Comparison of ENCODE assay signal across 1 cellular context in the genomic region with DNA sequence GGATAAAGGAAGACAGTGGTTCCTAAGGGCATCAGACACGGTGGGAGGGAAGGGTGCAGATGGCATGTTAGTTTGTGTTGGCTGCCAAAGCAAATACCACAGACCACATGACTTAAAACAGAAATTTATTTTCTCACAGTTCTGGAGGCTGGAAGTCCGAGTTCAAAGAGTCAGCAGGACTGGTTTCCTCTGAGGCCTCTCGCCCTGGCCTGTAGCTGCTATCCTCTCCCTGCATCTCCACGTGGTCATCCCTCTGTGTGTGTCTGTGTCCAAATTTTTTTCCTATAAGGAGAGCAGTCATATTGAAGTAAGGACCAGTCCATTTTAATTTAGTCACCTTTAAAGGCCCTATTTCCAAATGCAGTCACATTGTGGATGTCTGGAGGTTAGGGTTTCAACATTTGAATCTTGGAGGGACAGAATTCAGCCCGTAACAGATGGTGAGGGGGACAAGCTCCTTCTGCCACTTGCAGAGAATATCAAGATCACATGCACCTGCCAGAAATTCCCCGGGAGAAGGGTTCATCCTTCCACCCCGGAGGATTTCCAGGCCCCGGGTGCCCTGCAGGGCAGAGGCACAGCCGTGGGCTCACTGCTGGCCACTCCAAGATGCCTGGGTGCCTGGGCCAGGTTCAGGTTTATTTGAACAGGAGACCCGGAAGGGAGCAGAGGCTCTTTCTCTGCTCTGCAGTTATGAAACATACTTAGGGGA.
TF ChIP-seq lines count a peak whose summit lies in the region.

No MANE protein-coding gene starts in this region.

TF ChIP-seq in HepG2, 621 proteins besides CTCF, POLR2A, EP300 and RAD21 (continued from another document and continues in another):
- TF ChIP-seq, protein P1, sequence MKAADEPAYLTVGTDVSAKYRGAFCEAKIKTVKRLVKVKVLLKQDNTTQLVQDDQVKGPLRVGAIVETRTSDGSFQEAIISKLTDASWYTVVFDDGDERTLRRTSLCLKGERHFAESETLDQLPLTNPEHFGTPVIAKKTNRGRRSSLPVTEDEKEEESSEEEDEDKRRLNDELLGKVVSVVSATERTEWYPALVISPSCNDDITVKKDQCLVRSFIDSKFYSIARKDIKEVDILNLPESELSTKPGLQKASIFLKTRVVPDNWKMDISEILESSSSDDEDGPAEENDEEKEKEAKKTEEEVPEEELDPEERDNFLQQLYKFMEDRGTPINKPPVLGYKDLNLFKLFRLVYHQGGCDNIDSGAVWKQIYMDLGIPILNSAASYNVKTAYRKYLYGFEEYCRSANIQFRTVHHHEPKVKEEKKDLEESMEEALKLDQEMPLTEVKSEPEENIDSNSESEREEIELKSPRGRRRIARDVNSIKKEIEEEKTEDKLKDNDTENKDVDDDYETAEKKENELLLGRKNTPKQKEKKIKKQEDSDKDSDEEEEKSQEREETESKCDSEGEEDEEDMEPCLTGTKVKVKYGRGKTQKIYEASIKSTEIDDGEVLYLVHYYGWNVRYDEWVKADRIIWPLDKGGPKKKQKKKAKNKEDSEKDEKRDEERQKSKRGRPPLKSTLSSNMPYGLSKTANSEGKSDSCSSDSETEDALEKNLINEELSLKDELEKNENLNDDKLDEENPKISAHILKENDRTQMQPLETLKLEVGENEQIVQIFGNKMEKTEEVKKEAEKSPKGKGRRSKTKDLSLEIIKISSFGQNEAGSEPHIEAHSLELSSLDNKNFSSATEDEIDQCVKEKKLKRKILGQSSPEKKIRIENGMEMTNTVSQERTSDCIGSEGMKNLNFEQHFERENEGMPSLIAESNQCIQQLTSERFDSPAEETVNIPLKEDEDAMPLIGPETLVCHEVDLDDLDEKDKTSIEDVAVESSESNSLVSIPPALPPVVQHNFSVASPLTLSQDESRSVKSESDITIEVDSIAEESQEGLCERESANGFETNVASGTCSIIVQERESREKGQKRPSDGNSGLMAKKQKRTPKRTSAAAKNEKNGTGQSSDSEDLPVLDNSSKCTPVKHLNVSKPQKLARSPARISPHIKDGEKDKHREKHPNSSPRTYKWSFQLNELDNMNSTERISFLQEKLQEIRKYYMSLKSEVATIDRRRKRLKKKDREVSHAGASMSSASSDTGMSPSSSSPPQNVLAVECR (CRISPR knock-in tag; IDR thresholded peaks at IDR 0.05; ENCODE audit: borderline replicate concordance) = peak; percentile 12; the same call in 1 of the 2 replicates
- TF ChIP-seq, protein P2, sequence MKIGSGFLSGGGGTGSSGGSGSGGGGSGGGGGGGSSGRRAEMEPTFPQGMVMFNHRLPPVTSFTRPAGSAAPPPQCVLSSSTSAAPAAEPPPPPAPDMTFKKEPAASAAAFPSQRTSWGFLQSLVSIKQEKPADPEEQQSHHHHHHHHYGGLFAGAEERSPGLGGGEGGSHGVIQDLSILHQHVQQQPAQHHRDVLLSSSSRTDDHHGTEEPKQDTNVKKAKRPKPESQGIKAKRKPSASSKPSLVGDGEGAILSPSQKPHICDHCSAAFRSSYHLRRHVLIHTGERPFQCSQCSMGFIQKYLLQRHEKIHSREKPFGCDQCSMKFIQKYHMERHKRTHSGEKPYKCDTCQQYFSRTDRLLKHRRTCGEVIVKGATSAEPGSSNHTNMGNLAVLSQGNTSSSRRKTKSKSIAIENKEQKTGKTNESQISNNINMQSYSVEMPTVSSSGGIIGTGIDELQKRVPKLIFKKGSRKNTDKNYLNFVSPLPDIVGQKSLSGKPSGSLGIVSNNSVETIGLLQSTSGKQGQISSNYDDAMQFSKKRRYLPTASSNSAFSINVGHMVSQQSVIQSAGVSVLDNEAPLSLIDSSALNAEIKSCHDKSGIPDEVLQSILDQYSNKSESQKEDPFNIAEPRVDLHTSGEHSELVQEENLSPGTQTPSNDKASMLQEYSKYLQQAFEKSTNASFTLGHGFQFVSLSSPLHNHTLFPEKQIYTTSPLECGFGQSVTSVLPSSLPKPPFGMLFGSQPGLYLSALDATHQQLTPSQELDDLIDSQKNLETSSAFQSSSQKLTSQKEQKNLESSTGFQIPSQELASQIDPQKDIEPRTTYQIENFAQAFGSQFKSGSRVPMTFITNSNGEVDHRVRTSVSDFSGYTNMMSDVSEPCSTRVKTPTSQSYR (CRISPR knock-in tag; IDR thresholded peaks at IDR 0.05; ENCODE audit: borderline replicate concordance) = no peak
- TF ChIP-seq ZNF431 (CRISPR knock-in tag; IDR thresholded peaks at IDR 0.05; ENCODE audit: borderline replicate concordance, low read depth) (no peak), PPARG (CRISPR knock-in tag; conservative IDR thresholded peaks at IDR 0.05) (no peak), ZNF747 (CRISPR knock-in tag; IDR thresholded peaks at IDR 0.05; ENCODE audit: borderline replicate concordance) (peak; percentile 55; the same call in 1 of the 2 replicates), MXD4 (CRISPR knock-in tag; IDR thresholded peaks at IDR 0.05) (no peak), ZNF772 (CRISPR knock-in tag; IDR thresholded peaks at IDR 0.05) (0 out of 2 replicates have a peak, but pooled peaks have one; percentile 63), NCOR1 (IDR thresholded peaks at IDR 0.05; ENCODE audit: borderline replicate concordance, low read length) (peak; percentile 27; the same call in 1 of the 2 replicates), NR2F1 (CRISPR knock-in tag; IDR thresholded peaks at IDR 0.05) (no peak), BRD4 (CRISPR knock-in tag; IDR thresholded peaks at IDR 0.05) (no peak), NR3C1 (CRISPR knock-in tag; IDR thresholded peaks at IDR 0.05) (no peak), SPEN (CRISPR knock-in tag; IDR thresholded peaks at IDR 0.05; ENCODE audit: low read depth) (no peak), CBX5 (CRISPR knock-in tag; IDR thresholded peaks at IDR 0.05; ENCODE audit: borderline replicate concordance) (peak; percentile 18; the same call in 1 of the 2 replicates), ZSCAN9 (CRISPR knock-in tag; IDR thresholded peaks at IDR 0.05; ENCODE audit: borderline replicate concordance) (0 out of 2 replicates have a peak, but pooled peaks have one; percentile 27), NFE2L1 (CRISPR knock-in tag; IDR thresholded peaks at IDR 0.05; ENCODE audit: borderline replicate concordance) (no peak), ZNF709 (CRISPR knock-in tag; IDR thresholded peaks at IDR 0.05) (no peak), YEATS2 (CRISPR knock-in tag; IDR thresholded peaks at IDR 0.05; ENCODE audit: borderline replicate concordance) (peak; percentile 61), NCOA2 (CRISPR knock-in tag; IDR thresholded peaks at IDR 0.05) (peak; percentile 55; the same call in 1 of the 2 replicates)
- TF ChIP-seq, protein P3, sequence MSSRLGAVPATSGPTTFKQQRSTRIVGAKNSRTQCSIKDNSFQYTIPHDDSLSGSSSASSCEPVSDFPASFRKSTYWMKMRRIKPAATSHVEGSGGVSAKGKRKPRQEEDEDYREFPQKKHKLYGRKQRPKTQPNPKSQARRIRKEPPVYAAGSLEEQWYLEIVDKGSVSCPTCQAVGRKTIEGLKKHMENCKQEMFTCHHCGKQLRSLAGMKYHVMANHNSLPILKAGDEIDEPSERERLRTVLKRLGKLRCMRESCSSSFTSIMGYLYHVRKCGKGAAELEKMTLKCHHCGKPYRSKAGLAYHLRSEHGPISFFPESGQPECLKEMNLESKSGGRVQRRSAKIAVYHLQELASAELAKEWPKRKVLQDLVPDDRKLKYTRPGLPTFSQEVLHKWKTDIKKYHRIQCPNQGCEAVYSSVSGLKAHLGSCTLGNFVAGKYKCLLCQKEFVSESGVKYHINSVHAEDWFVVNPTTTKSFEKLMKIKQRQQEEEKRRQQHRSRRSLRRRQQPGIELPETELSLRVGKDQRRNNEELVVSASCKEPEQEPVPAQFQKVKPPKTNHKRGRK (CRISPR knock-in tag; IDR thresholded peaks at IDR 0.05) = no peak
- TF ChIP-seq, protein P4, sequence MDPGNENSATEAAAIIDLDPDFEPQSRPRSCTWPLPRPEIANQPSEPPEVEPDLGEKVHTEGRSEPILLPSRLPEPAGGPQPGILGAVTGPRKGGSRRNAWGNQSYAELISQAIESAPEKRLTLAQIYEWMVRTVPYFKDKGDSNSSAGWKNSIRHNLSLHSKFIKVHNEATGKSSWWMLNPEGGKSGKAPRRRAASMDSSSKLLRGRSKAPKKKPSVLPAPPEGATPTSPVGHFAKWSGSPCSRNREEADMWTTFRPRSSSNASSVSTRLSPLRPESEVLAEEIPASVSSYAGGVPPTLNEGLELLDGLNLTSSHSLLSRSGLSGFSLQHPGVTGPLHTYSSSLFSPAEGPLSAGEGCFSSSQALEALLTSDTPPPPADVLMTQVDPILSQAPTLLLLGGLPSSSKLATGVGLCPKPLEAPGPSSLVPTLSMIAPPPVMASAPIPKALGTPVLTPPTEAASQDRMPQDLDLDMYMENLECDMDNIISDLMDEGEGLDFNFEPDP (CRISPR knock-in tag; conservative IDR thresholded peaks at IDR 0.05) = no peak
- TF ChIP-seq, protein P5, sequence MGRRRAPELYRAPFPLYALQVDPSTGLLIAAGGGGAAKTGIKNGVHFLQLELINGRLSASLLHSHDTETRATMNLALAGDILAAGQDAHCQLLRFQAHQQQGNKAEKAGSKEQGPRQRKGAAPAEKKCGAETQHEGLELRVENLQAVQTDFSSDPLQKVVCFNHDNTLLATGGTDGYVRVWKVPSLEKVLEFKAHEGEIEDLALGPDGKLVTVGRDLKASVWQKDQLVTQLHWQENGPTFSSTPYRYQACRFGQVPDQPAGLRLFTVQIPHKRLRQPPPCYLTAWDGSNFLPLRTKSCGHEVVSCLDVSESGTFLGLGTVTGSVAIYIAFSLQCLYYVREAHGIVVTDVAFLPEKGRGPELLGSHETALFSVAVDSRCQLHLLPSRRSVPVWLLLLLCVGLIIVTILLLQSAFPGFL (CRISPR knock-in tag; IDR thresholded peaks at IDR 0.05) = no peak
- TF ChIP-seq, protein P6, sequence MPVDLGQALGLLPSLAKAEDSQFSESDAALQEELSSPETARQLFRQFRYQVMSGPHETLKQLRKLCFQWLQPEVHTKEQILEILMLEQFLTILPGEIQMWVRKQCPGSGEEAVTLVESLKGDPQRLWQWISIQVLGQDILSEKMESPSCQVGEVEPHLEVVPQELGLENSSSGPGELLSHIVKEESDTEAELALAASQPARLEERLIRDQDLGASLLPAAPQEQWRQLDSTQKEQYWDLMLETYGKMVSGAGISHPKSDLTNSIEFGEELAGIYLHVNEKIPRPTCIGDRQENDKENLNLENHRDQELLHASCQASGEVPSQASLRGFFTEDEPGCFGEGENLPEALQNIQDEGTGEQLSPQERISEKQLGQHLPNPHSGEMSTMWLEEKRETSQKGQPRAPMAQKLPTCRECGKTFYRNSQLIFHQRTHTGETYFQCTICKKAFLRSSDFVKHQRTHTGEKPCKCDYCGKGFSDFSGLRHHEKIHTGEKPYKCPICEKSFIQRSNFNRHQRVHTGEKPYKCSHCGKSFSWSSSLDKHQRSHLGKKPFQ (CRISPR knock-in tag; IDR thresholded peaks at IDR 0.05; ENCODE audit: insufficient replicate concordance) = no peak
- TF ChIP-seq, protein P7, sequence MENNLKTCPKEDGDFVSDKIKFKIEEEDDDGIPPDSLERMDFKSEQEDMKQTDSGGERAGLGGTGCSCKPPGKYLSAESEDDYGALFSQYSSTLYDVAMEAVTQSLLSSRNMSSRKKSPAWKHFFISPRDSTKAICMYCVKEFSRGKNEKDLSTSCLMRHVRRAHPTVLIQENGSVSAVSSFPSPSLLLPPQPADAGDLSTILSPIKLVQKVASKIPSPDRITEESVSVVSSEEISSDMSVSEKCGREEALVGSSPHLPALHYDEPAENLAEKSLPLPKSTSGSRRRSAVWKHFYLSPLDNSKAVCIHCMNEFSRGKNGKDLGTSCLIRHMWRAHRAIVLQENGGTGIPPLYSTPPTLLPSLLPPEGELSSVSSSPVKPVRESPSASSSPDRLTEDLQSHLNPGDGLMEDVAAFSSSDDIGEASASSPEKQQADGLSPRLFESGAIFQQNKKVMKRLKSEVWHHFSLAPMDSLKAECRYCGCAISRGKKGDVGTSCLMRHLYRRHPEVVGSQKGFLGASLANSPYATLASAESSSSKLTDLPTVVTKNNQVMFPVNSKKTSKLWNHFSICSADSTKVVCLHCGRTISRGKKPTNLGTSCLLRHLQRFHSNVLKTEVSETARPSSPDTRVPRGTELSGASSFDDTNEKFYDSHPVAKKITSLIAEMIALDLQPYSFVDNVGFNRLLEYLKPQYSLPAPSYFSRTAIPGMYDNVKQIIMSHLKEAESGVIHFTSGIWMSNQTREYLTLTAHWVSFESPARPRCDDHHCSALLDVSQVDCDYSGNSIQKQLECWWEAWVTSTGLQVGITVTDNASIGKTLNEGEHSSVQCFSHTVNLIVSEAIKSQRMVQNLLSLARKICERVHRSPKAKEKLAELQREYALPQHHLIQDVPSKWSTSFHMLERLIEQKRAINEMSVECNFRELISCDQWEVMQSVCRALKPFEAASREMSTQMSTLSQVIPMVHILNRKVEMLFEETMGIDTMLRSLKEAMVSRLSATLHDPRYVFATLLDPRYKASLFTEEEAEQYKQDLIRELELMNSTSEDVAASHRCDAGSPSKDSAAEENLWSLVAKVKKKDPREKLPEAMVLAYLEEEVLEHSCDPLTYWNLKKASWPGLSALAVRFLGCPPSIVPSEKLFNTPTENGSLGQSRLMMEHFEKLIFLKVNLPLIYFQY (CRISPR knock-in tag; IDR thresholded peaks at IDR 0.05; ENCODE audit: borderline replicate concordance) = 0 out of 2 replicates have a peak, but pooled peaks have one; percentile 14
- TF ChIP-seq, protein P8, sequence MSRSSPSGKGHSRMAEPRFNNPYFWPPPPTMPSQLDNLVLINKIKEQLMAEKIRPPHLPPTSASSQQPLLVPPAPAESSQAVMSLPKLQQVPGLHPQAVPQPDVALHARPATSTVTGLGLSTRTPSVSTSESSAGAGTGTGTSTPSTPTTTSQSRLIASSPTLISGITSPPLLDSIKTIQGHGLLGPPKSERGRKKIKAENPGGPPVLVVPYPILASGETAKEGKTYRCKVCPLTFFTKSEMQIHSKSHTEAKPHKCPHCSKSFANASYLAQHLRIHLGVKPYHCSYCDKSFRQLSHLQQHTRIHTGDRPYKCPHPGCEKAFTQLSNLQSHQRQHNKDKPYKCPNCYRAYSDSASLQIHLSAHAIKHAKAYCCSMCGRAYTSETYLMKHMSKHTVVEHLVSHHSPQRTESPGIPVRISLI (CRISPR knock-in tag; IDR thresholded peaks at IDR 0.05; ENCODE audit: borderline replicate concordance) = no peak
- TF ChIP-seq, protein P9, sequence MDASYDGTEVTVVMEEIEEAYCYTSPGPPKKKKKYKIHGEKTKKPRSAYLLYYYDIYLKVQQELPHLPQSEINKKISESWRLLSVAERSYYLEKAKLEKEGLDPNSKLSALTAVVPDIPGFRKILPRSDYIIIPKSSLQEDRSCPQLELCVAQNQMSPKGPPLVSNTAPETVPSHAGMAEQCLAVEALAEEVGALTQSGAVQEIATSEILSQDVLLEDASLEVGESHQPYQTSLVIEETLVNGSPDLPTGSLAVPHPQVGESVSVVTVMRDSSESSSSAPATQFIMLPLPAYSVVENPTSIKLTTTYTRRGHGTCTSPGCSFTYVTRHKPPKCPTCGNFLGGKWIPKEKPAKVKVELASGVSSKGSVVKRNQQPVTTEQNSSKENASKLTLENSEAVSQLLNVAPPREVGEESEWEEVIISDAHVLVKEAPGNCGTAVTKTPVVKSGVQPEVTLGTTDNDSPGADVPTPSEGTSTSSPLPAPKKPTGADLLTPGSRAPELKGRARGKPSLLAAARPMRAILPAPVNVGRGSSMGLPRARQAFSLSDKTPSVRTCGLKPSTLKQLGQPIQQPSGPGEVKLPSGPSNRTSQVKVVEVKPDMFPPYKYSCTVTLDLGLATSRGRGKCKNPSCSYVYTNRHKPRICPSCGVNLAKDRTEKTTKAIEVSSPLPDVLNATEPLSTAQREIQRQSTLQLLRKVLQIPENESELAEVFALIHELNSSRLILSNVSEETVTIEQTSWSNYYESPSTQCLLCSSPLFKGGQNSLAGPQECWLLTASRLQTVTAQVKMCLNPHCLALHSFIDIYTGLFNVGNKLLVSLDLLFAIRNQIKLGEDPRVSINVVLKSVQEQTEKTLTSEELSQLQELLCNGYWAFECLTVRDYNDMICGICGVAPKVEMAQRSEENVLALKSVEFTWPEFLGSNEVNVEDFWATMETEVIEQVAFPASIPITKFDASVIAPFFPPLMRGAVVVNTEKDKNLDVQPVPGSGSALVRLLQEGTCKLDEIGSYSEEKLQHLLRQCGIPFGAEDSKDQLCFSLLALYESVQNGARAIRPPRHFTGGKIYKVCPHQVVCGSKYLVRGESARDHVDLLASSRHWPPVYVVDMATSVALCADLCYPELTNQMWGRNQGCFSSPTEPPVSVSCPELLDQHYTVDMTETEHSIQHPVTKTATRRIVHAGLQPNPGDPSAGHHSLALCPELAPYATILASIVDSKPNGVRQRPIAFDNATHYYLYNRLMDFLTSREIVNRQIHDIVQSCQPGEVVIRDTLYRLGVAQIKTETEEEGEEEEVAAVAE (CRISPR knock-in tag; IDR thresholded peaks at IDR 0.05; ENCODE audit: borderline replicate concordance) = no peak
